In the genomic region with DNA sequence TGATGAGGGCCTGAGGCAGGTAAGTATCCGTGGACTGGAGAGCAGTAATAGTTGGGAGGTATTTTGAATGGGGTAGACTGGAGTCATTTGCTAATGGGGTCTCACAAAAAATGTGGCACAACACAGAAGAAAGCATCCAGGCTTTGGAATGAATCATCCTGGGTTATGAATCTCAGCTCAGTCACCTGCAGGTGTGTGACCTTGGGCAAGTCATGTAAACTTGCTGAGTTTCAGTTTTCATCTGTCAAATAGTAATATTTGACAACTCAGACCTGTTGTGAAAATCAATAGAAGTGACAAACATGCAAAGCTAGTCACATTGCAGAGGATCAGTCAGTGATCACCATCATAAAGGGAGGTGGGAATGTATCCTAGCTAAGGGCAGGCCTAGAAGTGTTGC, we compare ENCODE assay signal across 29 cellular contexts.
"Had no signal": no experiment of that assay in that cellular context is flagged by ENCODE, and none has a peak within 500 bp of the region (broad histone marks: within the 10 kb centered on the region; RNA-seq: fewer than 3 reads in every experiment).

No MANE protein-coding gene starts in this region.

- H3K4me3 ChIP-seq: ascending aorta, breast epithelium, cardiac muscle cell, colonic mucosa, gastrocnemius medialis, heart left ventricle had no signal

- H3K27ac Mint-ChIP-seq: activated CD4-positive, alpha-beta memory T cell treated with anti-CD3 and anti-CD28 coated beads, Interleukin-2, amount 10 ng/mL, durations not matched to agents 7 days and 5 days; activated CD4-positive, alpha-beta T cell treated with anti-CD3 and anti-CD28 coated beads, Interleukin-2, amount 10 ng/mL, durations not matched to agents 7 days and 5 days; activated naive CD4-positive, alpha-beta T cell treated with anti-CD3 and anti-CD28 coated beads, Interleukin-2, amount 10 ng/mL, durations not matched to agents 7 days and 5 days; activated naive CD4-positive, alpha-beta T cell treated with anti-CD3 and anti-CD28 coated beads, Interleukin-2, amount 50 U/mL, for 72 hours; activated naive CD8-positive, alpha-beta T cell treated with anti-CD3 and anti-CD28 coated beads, Interleukin-2, amount 10 ng/mL, durations not matched to agents 7 days and 5 days; activated T-cell treated with anti-CD3 and anti-CD28 coated beads, Interleukin-2, amount 50 U/mL, for 24 hours; activated T-cell treated with anti-CD3 and anti-CD28 coated beads, Interleukin-2, amount 50 U/mL, for 72 hours had no signal

- H3K36me3 ChIP-seq: ascending aorta, breast epithelium, cardiac muscle cell, colonic mucosa, gastrocnemius medialis, heart left ventricle had no signal

- H3K36me3 Mint-ChIP-seq: activated naive CD4-positive, alpha-beta T cell treated with anti-CD3 and anti-CD28 coated beads, Interleukin-2, amount 10 ng/mL, durations not matched to agents 7 days and 5 days; activated naive CD4-positive, alpha-beta T cell treated with anti-CD3 and anti-CD28 coated beads, Interleukin-2, amount 50 U/mL, for 72 hours; activated naive CD8-positive, alpha-beta T cell treated with anti-CD3 and anti-CD28 coated beads, Interleukin-2, amount 10 ng/mL, durations not matched to agents 7 days and 5 days; brain had no signal

- H3K27me3 ChIP-seq: ascending aorta, breast epithelium, cardiac muscle cell, colonic mucosa, gastrocnemius medialis, heart left ventricle had no signal

- H3K27ac ChIP-seq: ascending aorta, breast epithelium, cardiac muscle cell, colonic mucosa, gastrocnemius medialis, heart left ventricle had no signal

- H3K4me1 Mint-ChIP-seq: activated CD4-positive, alpha-beta memory T cell treated with anti-CD3 and anti-CD28 coated beads, Interleukin-2, amount 10 ng/mL, durations not matched to agents 7 days and 5 days; activated CD4-positive, alpha-beta T cell treated with anti-CD3 and anti-CD28 coated beads, Interleukin-2, amount 10 ng/mL, durations not matched to agents 7 days and 5 days; activated naive CD4-positive, alpha-beta T cell treated with anti-CD3 and anti-CD28 coated beads, Interleukin-2, amount 10 ng/mL, durations not matched to agents 7 days and 5 days; activated naive CD8-positive, alpha-beta T cell treated with anti-CD3 and anti-CD28 coated beads, Interleukin-2, amount 10 ng/mL, durations not matched to agents 7 days and 5 days had no signal

- ATAC-seq: activated naive CD4-positive, alpha-beta T cell treated with anti-CD3 and anti-CD28 coated beads, Interleukin-2, amount 50 U/mL, for 72 hours; activated T-cell treated with anti-CD3 and anti-CD28 coated beads, Interleukin-2, amount 50 U/mL, for 72 hours; esophagus mucosa; gastrocnemius medialis; heart left ventricle had no signal

- H3K27me3 Mint-ChIP-seq: activated CD4-positive, alpha-beta memory T cell treated with anti-CD3 and anti-CD28 coated beads, Interleukin-2, amount 10 ng/mL, durations not matched to agents 7 days and 5 days; activated CD4-positive, alpha-beta T cell treated with anti-CD3 and anti-CD28 coated beads, Interleukin-2, amount 10 ng/mL, durations not matched to agents 7 days and 5 days; activated naive CD4-positive, alpha-beta T cell treated with anti-CD3 and anti-CD28 coated beads, Interleukin-2, amount 10 ng/mL, durations not matched to agents 7 days and 5 days; activated naive CD8-positive, alpha-beta T cell treated with anti-CD3 and anti-CD28 coated beads, Interleukin-2, amount 10 ng/mL, durations not matched to agents 7 days and 5 days; activated T-cell treated with anti-CD3 and anti-CD28 coated beads, Interleukin-2, amount 50 U/mL, for 24 hours had no signal

- H3K4me1 ChIP-seq: ascending aorta, breast epithelium, colonic mucosa, gastrocnemius medialis, heart left ventricle had no signal

- H3K4me3 Mint-ChIP-seq: activated CD4-positive, alpha-beta memory T cell treated with anti-CD3 and anti-CD28 coated beads, Interleukin-2, amount 10 ng/mL, durations not matched to agents 7 days and 5 days; activated CD4-positive, alpha-beta T cell treated with anti-CD3 and anti-CD28 coated beads, Interleukin-2, amount 10 ng/mL, durations not matched to agents 7 days and 5 days; activated naive CD4-positive, alpha-beta T cell treated with anti-CD3 and anti-CD28 coated beads, Interleukin-2, amount 10 ng/mL, durations not matched to agents 7 days and 5 days; activated naive CD8-positive, alpha-beta T cell treated with anti-CD3 and anti-CD28 coated beads, Interleukin-2, amount 10 ng/mL, durations not matched to agents 7 days and 5 days; activated T-cell treated with anti-CD3 and anti-CD28 coated beads, Interleukin-2, amount 50 U/mL, for 24 hours; activated T-cell treated with anti-CD3 and anti-CD28 coated beads, Interleukin-2, amount 50 U/mL, for 72 hours; brain had no signal

- H3K9me3 ChIP-seq: ascending aorta, breast epithelium, colonic mucosa, gastrocnemius medialis, heart left ventricle had no signal

- DNase-seq: activated CD4-positive, alpha-beta memory T cell treated with anti-CD3 and anti-CD28 coated beads, Interleukin-2, amount 10 ng/mL, durations not matched to agents 7 days and 5 days; activated CD4-positive, alpha-beta T cell treated with anti-CD3 and anti-CD28 coated beads for 4 hours; activated CD4-positive, alpha-beta T cell treated with anti-CD3 and anti-CD28 coated beads, Interleukin-2, amount 10 ng/mL, durations not matched to agents 7 days and 5 days; activated CD4-positive, alpha-beta T cell treated with anti-CD3 and anti-CD28 coated beads, Interleukin-2, amount 50 U/mL, for 4 hours; activated CD4-positive, CD25-positive, alpha-beta regulatory T cell; activated CD4-positive, CD25-positive, alpha-beta regulatory T cell treated with anti-CD3 and anti-CD28 coated beads, Interleukin-2, amount 50 U/mL, for 72 hours; activated CD8-positive, alpha-beta memory T cell treated with anti-CD3 and anti-CD28 coated beads, Interleukin-2, amount 50 U/mL, for 48 hours; activated gamma-delta T cell; activated naive CD4-positive, alpha-beta T cell; activated naive CD4-positive, alpha-beta T cell treated with anti-CD3 and anti-CD28 coated beads, Interleukin-2, amount 10 ng/mL, durations not matched to agents 7 days and 5 days; activated naive CD8-positive, alpha-beta T cell treated with anti-CD3 and anti-CD28 coated beads, Interleukin-2, amount 10 ng/mL, durations not matched to agents 7 days and 5 days; activated T-cell treated with anti-CD3 and anti-CD28 coated beads for 4 hours; activated T-cell treated with anti-CD3 and anti-CD28 coated beads, Interleukin-2, amount 50 U/mL, for 24 hours; activated T-cell treated with anti-CD3 and anti-CD28 coated beads, Interleukin-2, amount 50 U/mL, for 72 hours; central memory CD4-positive, alpha-beta T cell; cerebellar nuclear complex; colonic mucosa; effector CD8-positive, alpha-beta T cell; foreskin fibroblast; gastrocnemius medialis; glutamatergic neuron; heart left ventricle; T-helper 2 cell had no signal

- H3K9me3 Mint-ChIP-seq: activated CD4-positive, alpha-beta memory T cell treated with anti-CD3 and anti-CD28 coated beads, Interleukin-2, amount 10 ng/mL, durations not matched to agents 7 days and 5 days; activated CD4-positive, alpha-beta T cell treated with anti-CD3 and anti-CD28 coated beads, Interleukin-2, amount 10 ng/mL, durations not matched to agents 7 days and 5 days; activated naive CD4-positive, alpha-beta T cell treated with anti-CD3 and anti-CD28 coated beads, Interleukin-2, amount 10 ng/mL, durations not matched to agents 7 days and 5 days; activated naive CD8-positive, alpha-beta T cell treated with anti-CD3 and anti-CD28 coated beads, Interleukin-2, amount 10 ng/mL, durations not matched to agents 7 days and 5 days had no signal
